ENCODE assay signal across 17 cellular contexts in the genomic region with DNA sequence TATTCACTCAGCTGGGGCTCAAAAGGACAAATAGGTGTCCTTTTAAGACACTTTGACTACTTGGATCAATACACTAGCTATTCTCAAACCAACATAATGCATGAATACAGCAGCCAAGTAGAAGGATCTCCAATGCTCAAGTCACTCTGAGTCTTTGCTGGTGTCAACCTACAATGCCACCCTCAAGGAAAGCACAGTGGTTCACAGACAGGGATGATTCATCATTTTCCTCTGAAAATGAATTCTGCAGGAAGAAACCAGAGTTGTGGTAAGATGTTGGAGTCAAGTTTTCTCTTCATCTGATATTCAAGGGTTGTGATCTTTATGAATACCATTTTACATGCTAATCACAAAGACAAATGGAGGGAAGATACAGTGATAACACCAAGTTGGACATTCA.
DNase-seq lines count a peak whose midpoint lies in the region; ATAC-seq, FAIRE-seq and TF ChIP-seq lines count a peak whose summit lies in the region.
"Had no signal": no experiment of that assay in that cellular context is flagged by ENCODE, and none has a peak within 500 bp of the region (broad histone marks: within the 10 kb centered on the region; RNA-seq: fewer than 3 reads in every experiment).

No MANE protein-coding gene starts in this region.

- no peak overlapping the region for H4K91ac ChIP-seq in trophoblast cell (ENCODE audit: low read depth, low read length)

- H3K79me2 ChIP-seq in GM23248 (ENCODE audit: insufficient read depth) (no peaks in the 10 kb centered on the region), GM12878 (ENCODE audit: control insufficient read depth, insufficient read depth, low read length) (no peaks in the 10 kb centered on the region), trophoblast cell (ENCODE audit: control insufficient read depth, insufficient read depth, low read length, poor library complexity) (no peaks in the 10 kb centered on the region)

- H2AFZ ChIP-seq in GM23248 (no peak overlapping the region), GM12878 (ENCODE audit: control insufficient read depth, low read depth, low read length) (no peak overlapping the region), trophoblast cell (ENCODE audit: insufficient read depth, low read length, poor library complexity) (no peak overlapping the region)

- H3K14ac ChIP-seq in trophoblast cell (ENCODE audit: low read length): no peak overlapping the region

- H3K23ac ChIP-seq in trophoblast cell (ENCODE audit: low read length): peak overlapping the region; percentile 89

- TF ChIP-seq RAD21 in GM12878 (IDR thresholded peaks at IDR 0.05; ENCODE audit: insufficient read depth, low read depth, low read length): no peak

- no peaks in the 10 kb centered on the region for H3K9me3 ChIP-seq in GM23248 (ENCODE audit: low read depth)
- H3K9me3 ChIP-seq in GM12878 (replicated peaks; ENCODE audit: control insufficient read depth, insufficient read depth, low read length): no peaks in the 10 kb centered on the region
- H3K9me3 ChIP-seq in trophoblast cell (ENCODE audit: insufficient read depth, low read depth, low read length): no peaks in the 10 kb centered on the region

- no peak overlapping the region for H2BK5ac ChIP-seq in trophoblast cell (ENCODE audit: low read depth, low read length, poor library complexity)

- H3K4me1 ChIP-seq in GM23248 (ENCODE audit: insufficient read depth): no peaks in the 10 kb centered on the region
- no peaks in the 10 kb centered on the region for H3K4me1 ChIP-seq in GM12878 (ENCODE audit: control insufficient read depth, insufficient read depth, low read length)
- H3K4me1 ChIP-seq in trophoblast cell (ENCODE audit: control insufficient read depth in 1 of 2, insufficient read depth in 2 of 2, low read length in 2 of 2): no peaks in the 10 kb centered on the region

- intact Hi-C loops in GM12878 (cut with micrococcal nuclease; ENCODE audit: unreplicated experiment): no loop called here

- H3K18ac ChIP-seq in trophoblast cell (ENCODE audit: low read length): no peak overlapping the region

- no peak overlapping the region for H4K8ac ChIP-seq in trophoblast cell (ENCODE audit: low read depth, low read length)

- TF ChIP-seq POLR2A in GM12878 (IDR thresholded peaks at IDR 0.05; ENCODE audit: low read depth, low read length): no peak

- ATAC-seq in GM12878 (no peak), GM19397 (IDR thresholded peaks at IDR 0.05; ENCODE audit: unreplicated experiment) (no peak), GM18511 (IDR thresholded peaks at IDR 0.05; ENCODE audit: unreplicated experiment) (no peak)

- FAIRE-seq in GM12878 (lab: Jason Lieb, UNC): no peak
- FAIRE-seq: D721Med had no signal

- H3K27me3 ChIP-seq in GM23248 (replicated peaks; ENCODE audit: insufficient read depth) (no peaks in the 10 kb centered on the region), GM12878 (replicated peaks in 1 of 2; ENCODE audit: control insufficient read depth in 2 of 2, insufficient read depth in 2 of 2, low read length in 1 of 2) (peaks cover 0 to 2% of the 10 kb centered on the region in 2 experiments; a peak in 1 of 4 replicates), trophoblast cell (ENCODE audit: insufficient read depth, low read length) (no peaks in the 10 kb centered on the region)

- no peak overlapping the region for H2BK120ac ChIP-seq in trophoblast cell (ENCODE audit: insufficient read depth, low read length, poor library complexity)

- in situ Hi-C loops in GM23248 (cut with MboI): no loop called here
- in situ Hi-C loops in GM12878 (cut with MboI): no loop called here

- RAD21 ChIA-PET in GM12878 (lab: Charles Lee; ENCODE audit: unreplicated experiment): no interaction called here

- H3K27ac ChIP-seq in GM23248 (no peak overlapping the region), GM12878 (ENCODE audit: control insufficient read depth, insufficient read depth) (no peak overlapping the region), trophoblast cell (ENCODE audit: low read depth, low read length) (no peak overlapping the region)

- H2BK12ac ChIP-seq in trophoblast cell (ENCODE audit: low read length): no peak overlapping the region

- H3K9me2 ChIP-seq in GM23248 (ENCODE audit: insufficient read depth): no peaks in the 10 kb centered on the region

- no peak overlapping the region for H3K4ac ChIP-seq in trophoblast cell (ENCODE audit: low read depth, low read length)

- H3K36me3 ChIP-seq in GM23248 (ENCODE audit: low read depth) (peaks cover 6% of the 10 kb centered on the region; the same call in 1 of the 2 replicates), GM12878 (ENCODE audit: control insufficient read depth in 2 of 2, insufficient read depth in 2 of 2, low read length in 1 of 2) (no peaks in the 10 kb centered on the region), trophoblast cell (ENCODE audit: control insufficient read depth in 1 of 2, insufficient read depth in 2 of 2, low read length in 2 of 2) (peaks cover 0 to 4% of the 10 kb centered on the region in 2 experiments)

- no peak overlapping the region for H3K9ac ChIP-seq in GM23248
- no peak overlapping the region for H3K9ac ChIP-seq in GM12878 (ENCODE audit: control insufficient read depth, insufficient read depth, low read length)
- H3K9ac ChIP-seq in trophoblast cell (ENCODE audit: low read length): no peak overlapping the region

- BruUV-seq in GM12878 (replicated peaks; lab: Mats Ljungman, UMichigan): TSS peak; percentile 44

- H4K12ac ChIP-seq in trophoblast cell (ENCODE audit: low read depth, low read length): no peak overlapping the region

- H3F3A ChIP-seq in GM23248 (ENCODE audit: insufficient read depth): no peaks in the 10 kb centered on the region

- CTCF ChIA-PET in GM12878 (lab: Yijun Ruan, JAX): interaction anchor here (0.6 to 1.5 kb wide), 3 partner anchors 9 to 159 kb away, joined by 3 to 5 read pairs (median 4); no protein-coding TSS in a partner anchor

- no peak for TF ChIP-seq CTCF in GM12878 (IDR thresholded peaks at IDR 0.05 in 2 of 3, conservative IDR thresholded peaks at IDR 0.05 in 1 of 3; ENCODE audit: control insufficient read depth in 2 of 3, extremely low read depth in 1 of 3, insufficient read depth in 1 of 3, low read depth in 3 of 3, low read length in 3 of 3)

- no peaks in the 10 kb centered on the region for H4K20me1 ChIP-seq in GM23248 (ENCODE audit: insufficient read depth)
- H4K20me1 ChIP-seq in GM12878 (ENCODE audit: control insufficient read depth, insufficient read depth): no peaks in the 10 kb centered on the region

- H2AK5ac ChIP-seq in trophoblast cell (ENCODE audit: low read length): no peak overlapping the region

- SMC1A ChIA-PET in GM12878 (lab: Charles Lee; ENCODE audit: uncharacterized antibody, unreplicated experiment): no interaction called here

- DNase-seq in GM23248 (peak; percentile 10), M059J (ENCODE audit: low read depth) (peak; percentile 38), GM12878 (ENCODE audit: low read depth, low spot score) (no peak), trophoblast cell (no peak), GM19240 (ENCODE audit: insufficient read length, low spot score) (no peak)
- DNase-seq: CD4-positive, alpha-beta memory T cell; DMS79 treated with DMSO at 0.1 percent for 48 hours; KG1; NCI-H1105 treated with DMSO at 0.1 percent for 48 hours; NCI-H187; NCI-H2171; NCI-H446 treated with DMSO at 0.1 percent for 48 hours; NCI-H748 treated with DMSO at 0.1 percent for 48 hours; RPMI8226 had no signal

- H3K4me2 ChIP-seq in GM23248 (ENCODE audit: unreplicated experiment) (no peak overlapping the region), GM12878 (ENCODE audit: control insufficient read depth, insufficient read depth) (no peak overlapping the region), trophoblast cell (ENCODE audit: low read length) (no peak overlapping the region)

- TF ChIP-seq EP300 in GM12878 (IDR thresholded peaks at IDR 0.05; ENCODE audit: borderline replicate concordance in 1 of 2, control insufficient read depth in 1 of 2, low read depth in 2 of 2, low read length in 2 of 2): no peak

- H3K79me1 ChIP-seq in trophoblast cell (ENCODE audit: low read length): no peaks in the 10 kb centered on the region

- POLR2A ChIA-PET in GM12878 (lab: Charles Lee): no interaction called here

- H3K4me3 ChIP-seq in GM23248 (no peak overlapping the region), GM12878 (no peak overlapping the region), trophoblast cell (ENCODE audit: low read depth, low read length) (no peak overlapping the region)

TF ChIP-seq in GM12878, 131 proteins besides CTCF, POLR2A, EP300 and RAD21 (continues in another document):
- TF ChIP-seq PBX3 (IDR thresholded peaks at IDR 0.05; ENCODE audit: insufficient replicate concordance, low read depth, low read length) (no peak), NFYA (IDR thresholded peaks at IDR 0.05; ENCODE audit: borderline replicate concordance, low read depth, low read length) (no peak), PAX8 (IDR thresholded peaks at IDR 0.05) (no peak), RB1 (IDR thresholded peaks at IDR 0.05; ENCODE audit: borderline replicate concordance) (no peak), NFXL1 (IDR thresholded peaks at IDR 0.05; ENCODE audit: borderline replicate concordance) (no peak), TBL1XR1 (IDR thresholded peaks at IDR 0.05; ENCODE audit: low read depth, low read length) (no peak)
- TF ChIP-seq, protein P1, sequence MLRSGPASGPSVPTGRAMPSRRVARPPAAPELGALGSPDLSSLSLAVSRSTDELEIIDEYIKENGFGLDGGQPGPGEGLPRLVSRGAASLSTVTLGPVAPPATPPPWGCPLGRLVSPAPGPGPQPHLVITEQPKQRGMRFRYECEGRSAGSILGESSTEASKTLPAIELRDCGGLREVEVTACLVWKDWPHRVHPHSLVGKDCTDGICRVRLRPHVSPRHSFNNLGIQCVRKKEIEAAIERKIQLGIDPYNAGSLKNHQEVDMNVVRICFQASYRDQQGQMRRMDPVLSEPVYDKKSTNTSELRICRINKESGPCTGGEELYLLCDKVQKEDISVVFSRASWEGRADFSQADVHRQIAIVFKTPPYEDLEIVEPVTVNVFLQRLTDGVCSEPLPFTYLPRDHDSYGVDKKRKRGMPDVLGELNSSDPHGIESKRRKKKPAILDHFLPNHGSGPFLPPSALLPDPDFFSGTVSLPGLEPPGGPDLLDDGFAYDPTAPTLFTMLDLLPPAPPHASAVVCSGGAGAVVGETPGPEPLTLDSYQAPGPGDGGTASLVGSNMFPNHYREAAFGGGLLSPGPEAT (IDR thresholded peaks at IDR 0.05; ENCODE audit: low read depth): no peak

Comparison
In these comparisons a context has a peak if more than half of its experiments do, and no peak if none do; other contexts are left out.
1. DNase-seq: peak in GM23248 (single experiment) and M059J (single experiment); none in GM12878 (single experiment), trophoblast cell (0 of 2) and GM19240 (single experiment).